Comparison of ENCODE assay signal across 9 cellular contexts in the genomic region with DNA sequence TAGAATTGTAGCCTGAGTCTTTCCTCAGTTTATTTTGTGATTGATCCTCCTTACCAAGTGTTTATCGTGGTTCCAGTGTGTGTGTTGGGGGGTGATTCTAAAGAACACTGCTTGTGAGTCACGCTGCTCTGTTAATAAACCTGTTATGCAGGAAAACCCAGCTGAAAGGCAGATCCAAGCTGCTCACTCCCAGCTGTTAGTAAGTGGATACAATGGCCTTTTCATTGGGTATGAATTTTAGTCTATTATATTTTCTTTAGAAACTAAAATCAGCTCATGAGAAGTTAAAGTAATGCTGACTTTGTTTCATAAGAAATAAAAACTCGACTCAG. TPM values are rescaled to one million over a fixed set of nuclear protein-coding genes. Genes with fewer than 3 reads are reported as not detected.
A peak's percentile ranks its signal among the peaks of the same experiment; 100 is the strongest.
DNase-seq lines count a peak whose midpoint lies in the region; ATAC-seq and TF ChIP-seq lines count a peak whose summit lies in the region.
"Had no signal": no experiment of that assay in that cellular context is flagged by ENCODE, and none has a peak within 500 bp of the region (broad histone marks: within the 10 kb centered on the region; RNA-seq: fewer than 3 reads in every experiment).

No MANE protein-coding gene starts in this region.

- H3K9me3 ChIP-seq in endodermal cell (ENCODE audit: control insufficient read depth, low read length) (no peaks in the 10 kb centered on the region), parathyroid adenoma (ENCODE audit: control insufficient read depth, low read length) (no peaks in the 10 kb centered on the region)

- TF ChIP-seq CTCF in endodermal cell (conservative IDR thresholded peaks at IDR 0.05) (no peak), parathyroid adenoma (IDR thresholded peaks at IDR 0.05) (no peak)

- H3K27me3 Mint-ChIP-seq in endodermal cell (ENCODE audit: insufficient read depth), result no peaks in the 10 kb centered on the region

- H3K79me2 ChIP-seq in parathyroid adenoma, result no peaks in the 10 kb centered on the region

- peak overlapping the region; percentile 48 for H3K27ac Mint-ChIP-seq in endodermal cell

- H3K36me3 ChIP-seq in endodermal cell (ENCODE audit: control insufficient read depth, insufficient read depth, low read length), result no peaks in the 10 kb centered on the region
- H3K36me3 ChIP-seq in parathyroid adenoma (ENCODE audit: control insufficient read depth, insufficient read depth, low read length), result no peaks in the 10 kb centered on the region

- no peak overlapping the region for H3K4me3 Mint-ChIP-seq in endodermal cell

- H3K4me3 ChIP-seq in endodermal cell (ENCODE audit: low read length) (no peak overlapping the region), parathyroid adenoma (ENCODE audit: low read depth, low read length) (no peak overlapping the region)

- H3K4me1 ChIP-seq in endodermal cell (ENCODE audit: control insufficient read depth, insufficient read depth, low read length), result no peaks in the 10 kb centered on the region
- H3K4me1 ChIP-seq in parathyroid adenoma, result peaks cover 5% of the 10 kb centered on the region

- H3K27ac ChIP-seq in endodermal cell (ENCODE audit: low read depth, low read length) (no peak overlapping the region), parathyroid adenoma (no peak overlapping the region)

- peaks cover 16% of the 10 kb centered on the region for H3K4me1 Mint-ChIP-seq in endodermal cell

- intact Hi-C loops in posterior cingulate gyrus (cut with DNase I), result no loop called here

- H3K9ac ChIP-seq in endodermal cell (ENCODE audit: extremely low read depth, low read length, poor library complexity, severe bottlenecking) (no peak overlapping the region), parathyroid adenoma (no peak overlapping the region)

- H3K27me3 ChIP-seq in endodermal cell (ENCODE audit: control insufficient read depth, insufficient read depth, low read length, poor library complexity, severe bottlenecking) (no peaks in the 10 kb centered on the region), parathyroid adenoma (ENCODE audit: control insufficient read depth, insufficient read depth, low read length) (no peaks in the 10 kb centered on the region)

- 88% methylated on average over 3 of the region's 3 CpGs; no CpG with 5 or more reads in 1 of the 2 experiments for whole genome bisulfite sequencing in endodermal cell (ENCODE audit: insufficient coverage in 1 of 2, insufficient read length in 1 of 2), 2 experiments

- ATAC-seq in HG03378 (IDR thresholded peaks at IDR 0.05; ENCODE audit: unreplicated experiment), result no peak

- DNase-seq in DMS 273 (lab: John Stamatoyannopoulos, UW; ENCODE audit: unreplicated experiment) (peak; percentile 80), NCI-H446 (lab: John Stamatoyannopoulos, UW) (peak; percentile 32 to 61), endodermal cell (no peak), hippocampal formation (lab: John Stamatoyannopoulos, UW) (no peak), posterior cingulate gyrus (no peak), OCI-M2 (lab: John Stamatoyannopoulos, UW; ENCODE audit: unreplicated experiment) (no peak)
- DNase-seq: foreskin melanocyte had no signal

- H2AFZ ChIP-seq in parathyroid adenoma, result peak overlapping the region; percentile 39

- no peaks in the 10 kb centered on the region for H3K36me3 Mint-ChIP-seq in endodermal cell (ENCODE audit: low read depth)

- H3K4me2 ChIP-seq in parathyroid adenoma (ENCODE audit: low read length), result no peak overlapping the region

- H3K9me3 Mint-ChIP-seq in endodermal cell, result no peaks in the 10 kb centered on the region

RNA-seq across cellular contexts. Expression of a gene that starts 12.2 kb away (rescaled TPM):
- 100 to 1,000 TPM; 196 to 204 TPM for total RNA-seq in endodermal cell
- 192 TPM for polyA plus RNA-seq in endodermal cell (2013, experiment 1 of 2)
- 208 TPM for polyA plus RNA-seq in endodermal cell (2013, experiment 2 of 2)

RNA-seq across cellular contexts. Expression of a gene that starts 26.5 kb away (rescaled TPM):
- total RNA-seq in endodermal cell, result 10 to 100 TPM in 1 of 2 donors, 1 to 10 TPM in 1; 9.4 to 12.0 TPM
- 1.3 TPM for polyA plus RNA-seq in endodermal cell (2013, experiment 1 of 2)
- 1.4 TPM for polyA plus RNA-seq in endodermal cell (2013, experiment 2 of 2)

Comparison
In these comparisons a context has a peak if more than half of its experiments do, and no peak if none do; other contexts are left out.
1. DNase-seq: peak in DMS 273 (single experiment) and NCI-H446 (2 of 2); none in endodermal cell (single experiment), hippocampal formation (0 of 2), posterior cingulate gyrus (0 of 10) and OCI-M2 (single experiment).